In genomic region chr1:22349302-22350043, GRCh38 we compare ENCODE assay signal across 1 cellular context.
TF ChIP-seq lines count a peak whose summit lies in the region.

No MANE protein-coding gene starts in this region.

TF ChIP-seq in GM23338, 12 proteins besides CTCF, POLR2A, EP300 and RAD21 (continued from another document):
- no peak for TF ChIP-seq ZNF462 (CRISPR knock-in tag; IDR thresholded peaks at IDR 0.05)
- no peak for TF ChIP-seq CREB1 (CRISPR knock-in tag; IDR thresholded peaks at IDR 0.05; ENCODE audit: low read depth)
- TF ChIP-seq ZNF114 (CRISPR knock-in tag; IDR thresholded peaks at IDR 0.05): no peak
- TF ChIP-seq JUNB (IDR thresholded peaks at IDR 0.05; ENCODE audit: unreplicated experiment): no peak
- TF ChIP-seq POLR2AphosphoS5 (IDR thresholded peaks at IDR 0.05; ENCODE audit: low read depth): no peak
- TF ChIP-seq REST (IDR thresholded peaks at IDR 0.05; ENCODE audit: unreplicated experiment): no peak
- no peak for TF ChIP-seq ETS1 (IDR thresholded peaks at IDR 0.05)
- TF ChIP-seq ZNF331 (CRISPR knock-in tag; IDR thresholded peaks at IDR 0.05; ENCODE audit: low read depth): no peak
- no peak for TF ChIP-seq EZH2phosphoT487 (IDR thresholded peaks at IDR 0.05; ENCODE audit: unreplicated experiment)
- TF ChIP-seq NANOG (IDR thresholded peaks at IDR 0.05; ENCODE audit: borderline replicate concordance): no peak
- no peak for TF ChIP-seq EZH2 (IDR thresholded peaks at IDR 0.05; ENCODE audit: low read depth, unreplicated experiment)
TF ChIP-seq in GM23338: peak in this region for 0.
